6 cellular contexts compared by ENCODE assay signal in genomic region chr13:111425326-111425725, GRCh38.
"Had no signal": no experiment of that assay in that cellular context is flagged by ENCODE, and none has a peak within 500 bp of the region (broad histone marks: within the 10 kb centered on the region; RNA-seq: fewer than 3 reads in every experiment).

No MANE protein-coding gene starts in this region.

- DNase-seq: IMR-90, KBM-7, KG1 had no signal

- H3K4me3 ChIP-seq: K562 had no signal

- H3K27ac ChIP-seq: HL-60 had no signal

- ATAC-seq: HepG2, K562 had no signal
